ENCODE assay signal across 19 cellular contexts in the genomic region with DNA sequence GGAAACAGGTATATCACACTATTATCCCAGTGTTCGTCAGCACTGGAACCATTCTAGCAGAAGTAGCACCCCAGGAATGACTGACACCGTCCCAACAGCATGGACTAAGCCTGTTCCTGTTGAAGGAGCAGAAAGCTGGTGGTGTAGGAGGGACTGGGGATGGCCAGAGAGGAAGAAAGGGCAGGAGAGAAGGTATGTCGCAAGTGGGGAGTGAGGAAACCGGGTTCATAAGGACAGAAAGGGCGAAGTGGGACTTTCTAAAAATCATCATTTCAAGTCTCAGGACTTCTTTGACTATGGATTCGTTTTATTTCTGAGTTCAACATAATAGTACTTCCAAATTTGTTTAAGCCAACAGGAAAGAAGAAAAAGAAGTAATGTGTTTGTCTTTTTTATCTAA.
"Had no signal": no experiment of that assay in that cellular context is flagged by ENCODE, and none has a peak within 500 bp of the region (broad histone marks: within the 10 kb centered on the region; RNA-seq: fewer than 3 reads in every experiment).

No MANE protein-coding gene starts in this region.

- H3K27ac ChIP-seq: body of pancreas, colonic mucosa, esophagus squamous epithelium, thoracic aorta had no signal

- H3K4me1 ChIP-seq: colonic mucosa had no signal

- H3K36me3 ChIP-seq: colonic mucosa, thoracic aorta had no signal

- H3K27me3 ChIP-seq: body of pancreas, colonic mucosa, esophagus squamous epithelium had no signal

- DNase-seq: activated CD4-positive, alpha-beta T cell treated with anti-CD3 and anti-CD28 coated beads for 36 hours; activated CD8-positive, alpha-beta memory T cell treated with anti-CD3 and anti-CD28 coated beads, Interleukin-2, amount 50 U/mL, for 48 hours; activated CD8-positive, alpha-beta T cell treated with anti-CD3 and anti-CD28 coated beads for 36 hours; activated gamma-delta T cell; activated T-cell treated with anti-CD3 and anti-CD28 coated beads, Interleukin-2, amount 50 U/mL, for 72 hours; amygdala; body of pancreas; central memory CD4-positive, alpha-beta T cell; colonic mucosa; effector CD4-positive, alpha-beta T cell; esophagus squamous epithelium; hippocampal formation; left ventricle myocardium superior; nephron progenitor cell; stimulated activated CD4-positive, alpha-beta T cell treated with anti-CD3 and anti-CD28 coated beads, Interleukin-12 subunit alpha, Interleukin-12 subunit beta, amount 100 ng/mL, for 4 hours; stimulated activated CD4-positive, alpha-beta T cell treated with anti-CD3 and anti-CD28 coated beads, Interleukin-2, amount 100 ng/mL, for 24 hours; T-helper 17 cell had no signal

- H3K9me3 ChIP-seq: body of pancreas, colonic mucosa, esophagus squamous epithelium, thoracic aorta had no signal

- ATAC-seq: activated CD4-positive, alpha-beta T cell treated with anti-CD3 and anti-CD28 coated beads for 36 hours; activated CD8-positive, alpha-beta T cell treated with anti-CD3 and anti-CD28 coated beads for 36 hours; activated naive CD4-positive, alpha-beta T cell treated with anti-CD3 and anti-CD28 coated beads, Interleukin-2, amount 50 U/mL, for 72 hours; activated T-cell treated with anti-CD3 and anti-CD28 coated beads, Interleukin-2, amount 50 U/mL, for 72 hours; body of pancreas; left ventricle myocardium superior; T-helper 17 cell had no signal

- H3K4me3 ChIP-seq: body of pancreas, colonic mucosa, esophagus squamous epithelium, thoracic aorta had no signal
